Comparison of ENCODE assay signal across 8 cellular contexts in genomic region chr22:37229805-37230672, GRCh38. TPM values are rescaled to one million over a fixed set of nuclear protein-coding genes. Genes with fewer than 3 reads are reported as not detected.
A peak's percentile ranks its signal among the peaks of the same experiment; 100 is the strongest.
DNase-seq lines count a peak whose midpoint lies in the region; ATAC-seq, FAIRE-seq and TF ChIP-seq lines count a peak whose summit lies in the region.

No MANE protein-coding gene starts in this region.

- 30 to 73% (median 40%) methylated on average over 8 of the region's 8 CpGs for WGBS in adipose tissue, 3 donors
- WGBS in urinary bladder, result 66% methylated on average over 8 of the region's 8 CpGs

- H3K36me3 Mint-ChIP-seq in naive thymus-derived CD8-positive, alpha-beta T cell, result peaks cover 0 to 73% (median 23%) of the 10 kb centered on the region in 3 donors

- POLR2A ChIA-PET in naive thymus-derived CD8-positive, alpha-beta T cell (lab: Charles Lee), result interaction anchor here (0.6 to 27.3 kb wide), 24 partner anchors 11 to 454 kb away, joined by 3 to 1090 read pairs (median 6); partner anchors contain the start of genes IFT27, IL2RB, MFNG and RAC2

- FAIRE-seq in GM12892 (lab: Jason Lieb, UNC), result peak; percentile 93

- H3K27ac ChIP-seq in adipose tissue (ENCODE audit: low read depth, low read length) (peak overlapping the region; percentile 65), urinary bladder (ENCODE audit: low read depth) (peak overlapping the region; percentile 15)

- H3K36me3 ChIP-seq in urinary bladder (ENCODE audit: insufficient read depth), result no peaks in the 10 kb centered on the region

- H3K4me1 Mint-ChIP-seq in naive thymus-derived CD8-positive, alpha-beta T cell, result peaks cover 62 to 92% (median 90%) of the 10 kb centered on the region in 4 donors

- ATAC-seq in HG03342 (IDR thresholded peaks at IDR 0.05; ENCODE audit: unreplicated experiment), result peak; percentile 50
- peak; percentile 69 to 84 for ATAC-seq in naive thymus-derived CD8-positive, alpha-beta T cell

- H3K4me3 Mint-ChIP-seq in naive thymus-derived CD8-positive, alpha-beta T cell, result peak overlapping the region; percentile 79 to 95 (median 88)

- peak overlapping the region; percentile 97 to 100 (median 98) for H3K27ac Mint-ChIP-seq in naive thymus-derived CD8-positive, alpha-beta T cell

- H3K4me1 ChIP-seq in urinary bladder (ENCODE audit: insufficient read depth), result no peaks in the 10 kb centered on the region

- H3K27me3 Mint-ChIP-seq in naive thymus-derived CD8-positive, alpha-beta T cell, result no peaks in the 10 kb centered on the region

- no peak overlapping the region for H3K4me3 ChIP-seq in urinary bladder (ENCODE audit: low read depth, low read length)

- H3K9me3 Mint-ChIP-seq in naive thymus-derived CD8-positive, alpha-beta T cell, result no peaks in the 10 kb centered on the region

- DNase-seq in GM12892 (ENCODE audit: insufficient read length), result peak; percentile 89
- peak; percentile 93 for DNase-seq in T-helper 22 cell (ENCODE audit: low read depth)
- DNase-seq in naive thymus-derived CD8-positive, alpha-beta T cell, result peak; percentile 77 to 96 (median 88)
- no peak for DNase-seq in NCI-H128 (lab: John Stamatoyannopoulos, UW; ENCODE audit: unreplicated experiment)
- DNase-seq in cerebellum (ENCODE audit: low spot score), result no peak

- no peak; the same call in 1 of the 2 replicates for TF ChIP-seq POLR2A in GM12892 (IDR thresholded peaks at IDR 0.05; ENCODE audit: low read depth, low read length)

RNA-seq across cellular contexts. Expression of gene RAC2, which starts 14.0 kb away (rescaled TPM):
- polyA plus RNA-seq in GM12892 (2012; ENCODE audit: missing spikeins), result 247 TPM
- 10 to 100 TPM in 2 of 3 donors, 1 to 10 TPM in 1; 5.7 to 29.8 (median 26.9) TPM for polyA plus RNA-seq in adipose tissue
- 100 to 1,000 TPM; 295 to 297 TPM for total RNA-seq in naive thymus-derived CD8-positive, alpha-beta T cell
- polyA plus RNA-seq in naive thymus-derived CD8-positive, alpha-beta T cell, result 1,000 to 10,000 TPM in 2 of 3 donors, 100 to 1,000 TPM in 1; 740 to 1,115 (median 1,110) TPM
- 3.2 TPM for total RNA-seq in urinary bladder
- 17.4 TPM for polyA plus RNA-seq in urinary bladder
- total RNA-seq in cerebellum, result 0.64 TPM

RNA-seq across cellular contexts. Expression of gene SSTR3, which starts 17.8 kb away (rescaled TPM):
- 2.8 TPM for polyA plus RNA-seq in GM12892 (2012; ENCODE audit: missing spikeins)
- polyA plus RNA-seq in adipose tissue, result under 1 TPM; 0.04 to 0.59 (median 0.11) TPM
- total RNA-seq in naive thymus-derived CD8-positive, alpha-beta T cell, result 10 to 100 TPM; 13.5 to 13.7 TPM
- polyA plus RNA-seq in naive thymus-derived CD8-positive, alpha-beta T cell, result 1 to 10 TPM; 2.9 to 7.3 (median 4.2) TPM
- total RNA-seq in urinary bladder, result not detected
- not detected for polyA plus RNA-seq in urinary bladder
- 0.27 TPM for total RNA-seq in cerebellum

RNA-seq across cellular contexts. Expression of gene C1QTNF6, which starts 42.0 kb away (rescaled TPM):
- polyA plus RNA-seq in GM12892 (2012; ENCODE audit: missing spikeins), result 4.9 TPM
- 1 to 10 TPM; 2.6 to 8.0 (median 2.6) TPM for polyA plus RNA-seq in adipose tissue
- 10 to 100 TPM; 24.6 to 25.7 TPM for total RNA-seq in naive thymus-derived CD8-positive, alpha-beta T cell
- polyA plus RNA-seq in naive thymus-derived CD8-positive, alpha-beta T cell, result 1 to 10 TPM in 2 of 3 donors, under 1 TPM in 1; 0.68 to 4.0 (median 1.7) TPM
- 11.6 TPM for total RNA-seq in urinary bladder
- 6.9 TPM for polyA plus RNA-seq in urinary bladder
- 4.4 TPM for total RNA-seq in cerebellum

RNA-seq across cellular contexts. Expression of gene CYTH4, which starts 52.3 kb away (rescaled TPM):
- 12.8 TPM for polyA plus RNA-seq in GM12892 (2012; ENCODE audit: missing spikeins)
- polyA plus RNA-seq in adipose tissue, result 10 to 100 TPM in 2 of 3 donors, 1 to 10 TPM in 1; 1.9 to 18.1 (median 14.6) TPM
- total RNA-seq in naive thymus-derived CD8-positive, alpha-beta T cell, result 100 to 1,000 TPM; 177 to 193 TPM
- polyA plus RNA-seq in naive thymus-derived CD8-positive, alpha-beta T cell, result 10 to 100 TPM; 48.9 to 60.8 (median 54.6) TPM
- total RNA-seq in urinary bladder, result 10.8 TPM
- 5.2 TPM for polyA plus RNA-seq in urinary bladder
- total RNA-seq in cerebellum, result 3.9 TPM

Comparison
In these comparisons a context has a peak if more than half of its experiments do, and no peak if none do; other contexts are left out.
1. DNase-seq: peak in GM12892 (single experiment), T-helper 22 cell (single experiment) and naive thymus-derived CD8-positive, alpha-beta T cell (10 of 10); none in NCI-H128 (single experiment) and cerebellum (single experiment).
2. RNA of gene RAC2, which starts 14.0 kb away (total RNA-seq): 295 to 297 TPM in naive thymus-derived CD8-positive, alpha-beta T cell; 3.2 TPM in urinary bladder (single experiment) and 0.64 TPM in cerebellum (single experiment); every median in the first group is over 10 times any median in the second.
3. RNA of gene SSTR3, which starts 17.8 kb away (total RNA-seq): 13.5 to 13.7 TPM in naive thymus-derived CD8-positive, alpha-beta T cell; 0.27 TPM in cerebellum (single experiment) and not detected in urinary bladder (single experiment); every median in the first group is over 10 times any median in the second.